In the genomic region with DNA sequence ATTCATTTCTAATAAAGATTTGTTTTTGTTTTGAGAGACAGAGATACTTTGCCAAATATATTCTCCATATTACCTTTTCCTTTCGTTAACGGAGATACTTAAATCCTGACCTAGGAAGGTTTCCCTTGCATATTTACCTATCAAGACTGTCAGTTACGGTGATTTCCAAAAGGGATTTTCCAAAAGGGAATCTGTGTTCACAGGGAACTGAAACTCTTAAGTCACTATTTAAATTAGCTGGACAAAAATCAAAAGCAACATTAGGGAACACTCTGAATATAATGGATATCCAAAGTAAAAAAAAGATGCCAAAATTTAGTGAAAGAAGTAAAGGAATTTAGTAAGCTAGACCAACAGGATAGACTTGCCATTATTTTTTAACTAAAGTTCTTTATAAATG, we compare ENCODE assay signal across 11 cellular contexts. TPM values are rescaled to one million over a fixed set of nuclear protein-coding genes. Genes with fewer than 3 reads are reported as not detected.
DNase-seq lines count a peak whose midpoint lies in the region; ATAC-seq and TF ChIP-seq lines count a peak whose summit lies in the region.
"Had no signal": no experiment of that assay in that cellular context is flagged by ENCODE, and none has a peak within 500 bp of the region (broad histone marks: within the 10 kb centered on the region; RNA-seq: fewer than 3 reads in every experiment).

No MANE protein-coding gene starts in this region.

- H3K36me3 ChIP-seq in heart left ventricle (peaks cover 0 to 35% (median 19%) of the 10 kb centered on the region in 9 donors), mammary epithelial cell (ENCODE audit: insufficient read depth, low read length) (peaks cover 12% of the 10 kb centered on the region), upper lobe of left lung (peaks cover 0 to 16% (median 0%) of the 10 kb centered on the region in 4 donors)

- CTCF ChIA-PET in mammary epithelial cell (lab: Charles Lee; ENCODE audit: low non-redundant PET), result no interaction called here
- CTCF ChIA-PET in activated naive CD4-positive, alpha-beta T cell treated with anti-CD3 and anti-CD28 coated beads for 36 hours (lab: Charles Lee), result interaction anchor here (0.6 to 1.7 kb wide), 2 partner anchors 11 to 114 kb away, joined by 4 to 8 read pairs; no protein-coding TSS in a partner anchor

- dilution Hi-C loops in mammary epithelial cell (cut with HindIII; ENCODE audit: low sequenced_read_pairs), result no loop called here

- H2AFZ ChIP-seq in mammary epithelial cell (ENCODE audit: low read depth, low read length), result no peak overlapping the region

- H3K27ac Mint-ChIP-seq in activated naive CD4-positive, alpha-beta T cell treated with anti-CD3 and anti-CD28 coated beads for 36 hours, result no peak overlapping the region

- TF ChIP-seq POLR2A in heart left ventricle (IDR thresholded peaks at IDR 0.05) (no peak), upper lobe of left lung (IDR thresholded peaks at IDR 0.05) (no peak)

- no TSS peak for BruUV-seq in mammary epithelial cell (replicated peaks; lab: Mats Ljungman, UMichigan)

- H4K20me1 ChIP-seq in mammary epithelial cell (ENCODE audit: insufficient read depth, low read length), result no peaks in the 10 kb centered on the region

- no peak overlapping the region for H3K4me3 Mint-ChIP-seq in activated naive CD4-positive, alpha-beta T cell treated with anti-CD3 and anti-CD28 coated beads for 36 hours

- no peak for TF ChIP-seq EP300 in upper lobe of left lung (IDR thresholded peaks at IDR 0.05)

- peaks cover 38% of the 10 kb centered on the region for H3K4me1 Mint-ChIP-seq in activated naive CD4-positive, alpha-beta T cell treated with anti-CD3 and anti-CD28 coated beads for 36 hours (ENCODE audit: low read depth)

- no peaks in the 10 kb centered on the region for H3K27me3 ChIP-seq in heart left ventricle
- H3K27me3 ChIP-seq in mammary epithelial cell (ENCODE audit: insufficient read depth, low read length), result no peaks in the 10 kb centered on the region
- no peaks in the 10 kb centered on the region for H3K27me3 ChIP-seq in upper lobe of left lung

- H3K4me2 ChIP-seq in mammary epithelial cell (ENCODE audit: insufficient read depth, low read depth, low read length), result peak overlapping the region; percentile 92

- peak overlapping the region in 6 of 12 donors; percentile 2 to 99 (median 98) for H3K27ac ChIP-seq in heart left ventricle
- peak overlapping the region; percentile 97 for H3K27ac ChIP-seq in mammary epithelial cell (ENCODE audit: insufficient read depth, low read depth, low read length)
- H3K27ac ChIP-seq in upper lobe of left lung, result peak overlapping the region in 3 of 4 donors; percentile 93 to 99 (median 99)
- H3K27ac ChIP-seq: SK-N-MC had no signal

- H3K27me3 Mint-ChIP-seq in activated naive CD4-positive, alpha-beta T cell treated with anti-CD3 and anti-CD28 coated beads for 36 hours (ENCODE audit: low read depth), result no peaks in the 10 kb centered on the region

- no peak for DNase-seq in heart left ventricle
- DNase-seq in left cardiac atrium, result no peak
- peak; percentile 59 for DNase-seq in mammary epithelial cell
- DNase-seq in medulla oblongata (ENCODE audit: extremely low spot score), result peak; percentile 16
- no peak for DNase-seq in upper lobe of left lung
- DNase-seq in G401 (ENCODE audit: low spot score), result no peak
- DNase-seq in activated naive CD4-positive, alpha-beta T cell treated with anti-CD3 and anti-CD28 coated beads for 36 hours, result no peak
- DNase-seq: C1 segment of cervical spinal cord, trophoblast cell had no signal

- peak overlapping the region; percentile 98 for H3K9ac ChIP-seq in mammary epithelial cell (ENCODE audit: insufficient read depth, low read length)

- intact Hi-C loops in heart left ventricle (cut with DNase I) (loop anchor here in 2 of 10 donors (5.0 kb wide), 2 partner anchors 37 to 57 kb away; no protein-coding TSS in a partner anchor), left cardiac atrium (cut with DNase I) (no loop called here), mammary epithelial cell (cut with micrococcal nuclease) (no loop called here)
- intact Hi-C loops in activated naive CD4-positive, alpha-beta T cell treated with anti-CD3 and anti-CD28 coated beads for 36 hours (cut with micrococcal nuclease), result loop anchor here (1.0 to 5.0 kb wide), 7 partner anchors 12 to 298 kb away; no protein-coding TSS in a partner anchor

- H3K9me3 Mint-ChIP-seq in activated naive CD4-positive, alpha-beta T cell treated with anti-CD3 and anti-CD28 coated beads for 36 hours, result no peaks in the 10 kb centered on the region

- 20 to 27% (median 24%) methylated on average over 3 of the region's 3 CpGs for WGBS in heart left ventricle, 4 donors
- 100% methylated on average over 3 of the region's 3 CpGs for WGBS in mammary epithelial cell (ENCODE audit: low coverage, missing lambda C conversion rate)
- 31 to 50% methylated on average over 3 of the region's 3 CpGs for WGBS in upper lobe of left lung, 2 donors

- in situ Hi-C loops in mammary epithelial cell (cut with MboI; ENCODE audit: low sequenced_read_pairs in 2 of 2), result no loop called here
- in situ Hi-C loops in G401 (cut with HindIII; ENCODE audit: low sequenced_read_pairs), result no loop called here

- H3K4me1 ChIP-seq in heart left ventricle (peaks cover 6 to 81% (median 58%) of the 10 kb centered on the region in 12 donors), mammary epithelial cell (ENCODE audit: insufficient read depth, low read length) (peaks cover 25% of the 10 kb centered on the region), upper lobe of left lung (peaks cover 41 to 66% (median 50%) of the 10 kb centered on the region in 4 donors)

- H3K9me3 ChIP-seq in heart left ventricle (no peaks in the 10 kb centered on the region), mammary epithelial cell (replicated peaks; ENCODE audit: insufficient read depth, low read length) (no peaks in the 10 kb centered on the region), upper lobe of left lung (no peaks in the 10 kb centered on the region)

- ATAC-seq in heart left ventricle (no peak), left cardiac atrium (no peak), upper lobe of left lung (ENCODE audit: low FRiP score in 2 of 2) (no peak), HG03135 (IDR thresholded peaks at IDR 0.05; ENCODE audit: unreplicated experiment) (no peak)

- peaks cover 5% of the 10 kb centered on the region for H3K36me3 Mint-ChIP-seq in activated naive CD4-positive, alpha-beta T cell treated with anti-CD3 and anti-CD28 coated beads for 36 hours (ENCODE audit: low read depth)

- peaks cover 95% of the 10 kb centered on the region for H3K79me2 ChIP-seq in mammary epithelial cell (ENCODE audit: insufficient read depth, low read length)

- H3K4me3 ChIP-seq in heart left ventricle, result peak overlapping the region in 10 of 12 donors; percentile 7 to 98 (median 94)
- peak overlapping the region; percentile 72 to 88 (median 76) for H3K4me3 ChIP-seq in mammary epithelial cell (replicated peaks in 1 of 3; ENCODE audit: insufficient read depth in 1 of 3, low read depth in 2 of 3, low read length in 3 of 3)
- peak overlapping the region in 2 of 4 donors; percentile 68 to 98 for H3K4me3 ChIP-seq in upper lobe of left lung

- no peak for TF ChIP-seq CTCF in heart left ventricle (IDR thresholded peaks at IDR 0.05)
- no peak for TF ChIP-seq CTCF in mammary epithelial cell (conservative IDR thresholded peaks at IDR 0.05 in 1 of 2, IDR thresholded peaks at IDR 0.05 in 1 of 2; ENCODE audit: extremely low read depth in 1 of 2, insufficient read depth in 1 of 2, low read depth in 1 of 2, low read length in 2 of 2)
- no peak for TF ChIP-seq CTCF in upper lobe of left lung (IDR thresholded peaks at IDR 0.05)

RNA-seq across cellular contexts. Expression of a gene that starts 0.6 kb away (rescaled TPM):
- total RNA-seq in heart left ventricle (100 to 1,000 TPM in 7 of 9 donors, 10 to 100 TPM in 2; 85.5 to 161 (median 114) TPM), left cardiac atrium (100 to 1,000 TPM; 107 to 116 TPM), mammary epithelial cell (100 to 1,000 TPM in 1 of 2 donors, 10 to 100 TPM in 1; 78.7 to 122 TPM), upper lobe of left lung (100 to 1,000 TPM in 1 of 6 donors, 10 to 100 TPM in 5; 45.9 to 106 (median 78.8) TPM)
- polyA plus RNA-seq in heart left ventricle (10 to 100 TPM; 67.7 to 94.4 TPM), mammary epithelial cell (45.8 TPM)
- polyA minus RNA-seq in mammary epithelial cell, result 41.5 TPM
- 63.3 and 90.5 TPM in 2 replicates for total RNA-seq in G401 (2014; rRNA removed; shearing (Covaris generic))
- 10 to 100 TPM; 13.3 to 15.3 TPM for total RNA-seq in activated naive CD4-positive, alpha-beta T cell treated with anti-CD3 and anti-CD28 coated beads for 36 hours

Comparison
In these comparisons a context has a peak if more than half of its experiments do, and no peak if none do; other contexts are left out.
1. DNase-seq: peak in mammary epithelial cell (single experiment) and medulla oblongata (single experiment); none in heart left ventricle (0 of 5), left cardiac atrium (single experiment), upper lobe of left lung (0 of 2), G401 (single experiment) and activated naive CD4-positive, alpha-beta T cell treated with anti-CD3 and anti-CD28 coated beads for 36 hours (single experiment).